15 cellular contexts compared by ENCODE assay signal in genomic region chr15:60070838-60071493, GRCh38.
A peak's percentile ranks its signal among the peaks of the same experiment; 100 is the strongest.
DNase-seq lines count a peak whose midpoint lies in the region; ATAC-seq and TF ChIP-seq lines count a peak whose summit lies in the region.
"Had no signal": no experiment of that assay in that cellular context is flagged by ENCODE, and none has a peak within 500 bp of the region (broad histone marks: within the 10 kb centered on the region; RNA-seq: fewer than 3 reads in every experiment).

No MANE protein-coding gene starts in this region.

- H4K20me1 ChIP-seq in MM.1S (ENCODE audit: insufficient read depth, low read length): no peaks in the 10 kb centered on the region

- H3F3A ChIP-seq in MM.1S (ENCODE audit: insufficient read depth, low read length): no peaks in the 10 kb centered on the region

- H3K36me3 ChIP-seq in ACC112 (ENCODE audit: insufficient read depth, low read length) (no peaks in the 10 kb centered on the region), MM.1S (replicated peaks; ENCODE audit: insufficient read depth, low read length) (no peaks in the 10 kb centered on the region)
- H3K36me3 ChIP-seq: neutrophil had no signal

- no peaks in the 10 kb centered on the region for H3K9me3 ChIP-seq in MM.1S (replicated peaks; ENCODE audit: insufficient read depth, low read length)
- H3K9me3 ChIP-seq: neutrophil had no signal

- H3K4me1 ChIP-seq in ACC112 (ENCODE audit: control insufficient read depth, insufficient read depth, low read length, unreplicated experiment) (peaks cover 43% of the 10 kb centered on the region), MM.1S (ENCODE audit: low read length) (no peaks in the 10 kb centered on the region)

- no peaks in the 10 kb centered on the region for H3K9me2 ChIP-seq in MM.1S (replicated peaks; ENCODE audit: insufficient read depth, low read length)

- H3K4me3 ChIP-seq in ACC112 (ENCODE audit: low read depth, low read length): peak overlapping the region; percentile 29; the same call in 1 of the 2 replicates
- H3K4me3 ChIP-seq in MM.1S (ENCODE audit: low read length): no peak overlapping the region

- no peak for TF ChIP-seq CTCF in MM.1S (IDR thresholded peaks at IDR 0.05; ENCODE audit: low read length)

- DNase-seq in HT-29 (ENCODE audit: low spot score) (peak; percentile 18), astrocyte of the hippocampus (ENCODE audit: low read depth, low spot score) (peak; percentile 70), glomerular visceral epithelial cell (ENCODE audit: extremely low spot score) (peak; percentile 4), Kasumi-1 (lab: John Stamatoyannopoulos, UW) (no peak), MM.1S (no peak), RPMI8226 (no peak)
- DNase-seq: AML-193, aorta, H7, left cardiac atrium, NCI-H1092, T-helper 2 cell had no signal

- H3K4me2 ChIP-seq in MM.1S (ENCODE audit: low read depth, low read length): no peak overlapping the region

- H3K9ac ChIP-seq in MM.1S (ENCODE audit: low read length): no peak overlapping the region

- H3K79me2 ChIP-seq in ACC112 (ENCODE audit: control insufficient read depth, insufficient read depth, low read length, unreplicated experiment) (no peaks in the 10 kb centered on the region), MM.1S (ENCODE audit: low read length) (no peaks in the 10 kb centered on the region)

- H3K27me3 ChIP-seq in ACC112 (ENCODE audit: insufficient read depth, low read length) (no peaks in the 10 kb centered on the region), MM.1S (replicated peaks; ENCODE audit: insufficient read depth, low read length) (no peaks in the 10 kb centered on the region)
- H3K27me3 ChIP-seq: neutrophil had no signal

- no peak for ATAC-seq in GM18909 (IDR thresholded peaks at IDR 0.05; ENCODE audit: poor library complexity, unreplicated experiment)
- ATAC-seq: left cardiac atrium had no signal

- H2AFZ ChIP-seq in ACC112 (ENCODE audit: low read length, unreplicated experiment) (peak overlapping the region; percentile 86), MM.1S (ENCODE audit: low read length) (no peak overlapping the region)

- H3K27ac ChIP-seq in ACC112 (ENCODE audit: low read depth, low read length): peak overlapping the region; percentile 80
- no peak overlapping the region for H3K27ac ChIP-seq in MM.1S (ENCODE audit: low read length)
- H3K27ac ChIP-seq: neutrophil had no signal

Comparison
In these comparisons a context has a peak if more than half of its experiments do, and no peak if none do; other contexts are left out.
1. DNase-seq: peak in HT-29 (single experiment), astrocyte of the hippocampus (single experiment) and glomerular visceral epithelial cell (single experiment); none in Kasumi-1 (0 of 2), MM.1S (single experiment) and RPMI8226 (single experiment).